17 cellular contexts compared by ENCODE assay signal in genomic region chr4:102196221-102196620, GRCh38.
A peak's percentile ranks its signal among the peaks of the same experiment; 100 is the strongest.
DNase-seq lines count a peak whose midpoint lies in the region; ATAC-seq and TF ChIP-seq lines count a peak whose summit lies in the region.
"Had no signal": no experiment of that assay in that cellular context is flagged by ENCODE, and none has a peak within 500 bp of the region (broad histone marks: within the 10 kb centered on the region; RNA-seq: fewer than 3 reads in every experiment).

No MANE protein-coding gene starts in this region.

- H3K27me3 ChIP-seq in WERI-Rb-1 (ENCODE audit: insufficient read depth, low read depth, severe bottlenecking) = no peaks in the 10 kb centered on the region
- no peaks in the 10 kb centered on the region for H3K27me3 ChIP-seq in vagina
- H3K27me3 ChIP-seq in HAP-1 (ENCODE audit: low read depth) = no peaks in the 10 kb centered on the region
- H3K27me3 ChIP-seq: ascending aorta, BLaER1 had no signal

- peak; percentile 45 for DNase-seq in DMS53 (lab: John Stamatoyannopoulos, UW)
- DNase-seq in LHCN-M2 (ENCODE audit: low read depth) = peak; percentile 79
- DNase-seq in WERI-Rb-1 = peak; percentile 52
- peak; percentile 36 for DNase-seq in glomerular visceral epithelial cell (ENCODE audit: extremely low spot score)
- no peak for DNase-seq in vagina (ENCODE audit: extremely low spot score in 2 of 2)
- DNase-seq in NCI-H2029 treated with DMSO at 0.1 percent for 48 hours (lab: John Stamatoyannopoulos, UW) = no peak
- DNase-seq in HAP-1 (ENCODE audit: low spot score in 2 of 2) = no peak
- DNase-seq: activated B cell treated with CpG ODN at 0.5 μM for 24 hours; activated T-cell treated with anti-CD3 and anti-CD28 coated beads, Interleukin-2, amount 50 U/mL, for 1 hour; immature natural killer cell; NCI-H1092 treated with DMSO at 0.1 percent for 48 hours; Right ventricle myocardium superior; stimulated activated CD4-positive, alpha-beta T cell treated with anti-CD3 and anti-CD28 coated beads, Interleukin-4, amount 100 ng/mL, for 4 hours; stimulated activated naive CD8-positive, alpha-beta T cell treated with anti-CD3 and anti-CD28 coated beads, Interleukin-15, amount 100 ng/mL, for 72 hours had no signal

- no peak for ATAC-seq in HG02642 (IDR thresholded peaks at IDR 0.05; ENCODE audit: poor library complexity, unreplicated experiment)
- ATAC-seq: stimulated activated naive CD8-positive, alpha-beta T cell treated with anti-CD3 and anti-CD28 coated beads, Interleukin-15, amount 100 ng/mL, for 72 hours had no signal

- no peaks in the 10 kb centered on the region for H3K9me3 ChIP-seq in WERI-Rb-1 (ENCODE audit: severe bottlenecking)
- no peaks in the 10 kb centered on the region for H3K9me3 ChIP-seq in vagina
- no peaks in the 10 kb centered on the region for H3K9me3 ChIP-seq in HAP-1
- H3K9me3 ChIP-seq: ascending aorta, BLaER1 had no signal

- intact Hi-C loops in vagina (cut with DNase I) = no loop called here

- H3K27ac ChIP-seq in WERI-Rb-1 (no peak overlapping the region), vagina (no peak overlapping the region)
- H3K27ac ChIP-seq: ascending aorta, BLaER1 had no signal

- H3K36me3 ChIP-seq in WERI-Rb-1 = no peaks in the 10 kb centered on the region
- H3K36me3 ChIP-seq in vagina = no peaks in the 10 kb centered on the region
- no peaks in the 10 kb centered on the region for H3K36me3 ChIP-seq in HAP-1 (replicated peaks)
- H3K36me3 ChIP-seq: ascending aorta, BLaER1 had no signal

- no peak for TF ChIP-seq POLR2A in vagina (IDR thresholded peaks at IDR 0.05)

- TF ChIP-seq CTCF in WERI-Rb-1 (IDR thresholded peaks at IDR 0.05; ENCODE audit: low read depth, low read length) (no peak), vagina (IDR thresholded peaks at IDR 0.05) (no peak)

- no peaks in the 10 kb centered on the region for H3K4me1 ChIP-seq in vagina
- H3K4me1 ChIP-seq in HAP-1 = no peaks in the 10 kb centered on the region
- H3K4me1 ChIP-seq: ascending aorta had no signal

- H3K4me3 ChIP-seq in WERI-Rb-1 (ENCODE audit: low read depth, low read length) (no peak overlapping the region), vagina (no peak overlapping the region), HAP-1 (no peak overlapping the region)
- H3K4me3 ChIP-seq: ascending aorta, BLaER1 had no signal

- in situ Hi-C loops in HAP-1 (cut with MboI; ENCODE audit: low sequenced_read_pairs) = no loop called here

Comparison
In these comparisons a context has a peak if more than half of its experiments do, and no peak if none do; other contexts are left out.
1. DNase-seq: peak in DMS53 (single experiment), LHCN-M2 (single experiment), WERI-Rb-1 (single experiment) and glomerular visceral epithelial cell (single experiment); none in vagina (0 of 2), NCI-H2029 treated with DMSO at 0.1 percent for 48 hours (single experiment) and HAP-1 (0 of 2).